ENCODE assay signal across 23 cellular contexts in the genomic region with DNA sequence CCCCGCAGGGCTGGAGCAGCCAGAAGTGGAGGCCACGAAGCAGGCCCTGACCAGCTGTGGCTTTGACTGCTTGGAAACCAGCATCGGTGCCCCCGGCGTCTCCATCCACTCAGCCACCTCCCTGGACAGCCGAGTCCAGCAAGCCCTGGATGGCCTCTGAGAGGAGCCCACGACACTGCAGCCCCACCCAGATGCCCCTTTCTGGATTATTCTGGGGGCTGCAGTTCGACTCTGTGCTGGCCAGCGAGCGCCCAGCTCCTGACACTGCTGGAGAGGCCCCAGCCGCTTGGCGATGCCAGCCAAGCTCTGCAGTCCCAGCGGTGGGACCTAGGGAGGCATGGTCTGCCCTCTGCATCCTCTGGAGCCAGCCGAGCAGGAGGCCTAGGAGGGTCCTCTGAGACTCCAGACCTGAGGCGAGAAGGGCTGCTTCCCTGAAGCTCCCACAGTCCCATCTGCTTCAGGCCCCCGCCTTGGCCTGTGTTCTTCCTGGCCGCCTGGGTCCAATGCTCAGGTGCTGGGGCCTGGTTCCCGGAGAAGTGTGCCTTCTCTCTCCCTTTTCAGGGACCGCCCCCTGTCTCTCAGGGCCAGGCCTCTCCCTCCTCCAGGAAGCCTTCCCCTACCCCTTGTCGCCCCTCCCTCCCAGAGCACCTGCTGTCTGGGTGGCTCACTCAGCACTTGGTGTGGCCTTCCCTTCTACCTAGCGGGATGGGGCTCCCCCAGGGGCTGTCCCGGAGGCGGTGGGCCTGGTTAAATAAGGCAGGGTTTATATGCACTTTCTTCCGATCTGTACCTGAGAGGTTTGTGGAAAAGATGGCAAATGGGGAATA. TPM values are rescaled to one million over a fixed set of nuclear protein-coding genes. Genes with fewer than 3 reads are reported as not detected.
DNase-seq lines count a peak whose midpoint lies in the region; ATAC-seq and TF ChIP-seq lines count a peak whose summit lies in the region.
"Had no signal": no experiment of that assay in that cellular context is flagged by ENCODE, and none has a peak within 500 bp of the region (broad histone marks: within the 10 kb centered on the region; RNA-seq: fewer than 3 reads in every experiment).

No MANE protein-coding gene starts in this region.

- no peak overlapping the region for H3K4me3 Mint-ChIP-seq in activated CD4-positive, alpha-beta T cell treated with anti-CD3 and anti-CD28 coated beads for 36 hours
- H3K4me3 Mint-ChIP-seq in stimulated activated naive B cell treated with anti-CD40 and anti-IgM and Interleukin-4, amounts not matched to agents 10 μg/mL and 1 μg/mL and 100 μg/mL, for 72 hours, result peak overlapping the region in 1 of 2 donors; percentile 30
- H3K4me3 Mint-ChIP-seq: activated T-cell treated with anti-CD3 and anti-CD28 coated beads, Interleukin-2, amount 50 U/mL, for 24 hours; brain; CD8-positive, alpha-beta memory T cell; HFFc6; mesothelial cell of epicardium; stimulated activated naive CD8-positive, alpha-beta T cell treated with anti-CD3 and anti-CD28 coated beads, Interleukin-15, Interleukin-2, amounts not matched to agents 100 ng/mL and 50 ng/mL, for 24 hours had no signal

- H3K4me3 ChIP-seq in H7 (ENCODE audit: insufficient read depth, low read depth, low read length) (no peak overlapping the region), WERI-Rb-1 (ENCODE audit: low read depth, low read length) (no peak overlapping the region)
- H3K4me3 ChIP-seq: A549, adrenal gland, thyroid gland had no signal

- H3K9me3 Mint-ChIP-seq in activated CD4-positive, alpha-beta T cell treated with anti-CD3 and anti-CD28 coated beads for 36 hours (ENCODE audit: low read depth), result no peaks in the 10 kb centered on the region
- H3K9me3 Mint-ChIP-seq in stimulated activated naive B cell treated with anti-CD40 and anti-IgM and Interleukin-4, amounts not matched to agents 10 μg/mL and 1 μg/mL and 100 μg/mL, for 72 hours, result no peaks in the 10 kb centered on the region
- H3K9me3 Mint-ChIP-seq: activated T-cell treated with anti-CD3 and anti-CD28 coated beads, Interleukin-2, amount 50 U/mL, for 24 hours; CD8-positive, alpha-beta memory T cell; HFFc6; mesothelial cell of epicardium; naive B cell; stimulated activated naive CD8-positive, alpha-beta T cell treated with anti-CD3 and anti-CD28 coated beads, Interleukin-15, Interleukin-2, amounts not matched to agents 100 ng/mL and 50 ng/mL, for 24 hours had no signal

- no peaks in the 10 kb centered on the region for H3K9me3 ChIP-seq in WERI-Rb-1 (ENCODE audit: severe bottlenecking)
- H3K9me3 ChIP-seq: A549, adrenal gland, thyroid gland had no signal

- peak overlapping the region; percentile 19 for H3K27ac ChIP-seq in WERI-Rb-1
- H3K27ac ChIP-seq: A549, adrenal gland, thyroid gland had no signal

- no peak for ATAC-seq in activated CD4-positive, alpha-beta T cell treated with anti-CD3 and anti-CD28 coated beads for 36 hours
- ATAC-seq in stimulated activated naive B cell treated with anti-CD40 and anti-IgM and Interleukin-4, amounts not matched to agents 10 μg/mL and 1 μg/mL and 100 μg/mL, for 72 hours (replicated peaks), result peak; percentile 37 to 45
- ATAC-seq in GM19463 (IDR thresholded peaks at IDR 0.05; ENCODE audit: unreplicated experiment), result no peak

- H3K27me3 ChIP-seq in H7 (ENCODE audit: control insufficient read depth, insufficient read depth, low read length) (no peaks in the 10 kb centered on the region), WERI-Rb-1 (ENCODE audit: insufficient read depth, low read depth, severe bottlenecking) (no peaks in the 10 kb centered on the region)
- H3K27me3 ChIP-seq: adrenal gland, thyroid gland had no signal

- H3K36me3 ChIP-seq in H7 (replicated peaks; ENCODE audit: control insufficient read depth, insufficient read depth, low read length) (peaks cover under 1% of the 10 kb centered on the region), WERI-Rb-1 (peaks cover 52% of the 10 kb centered on the region)
- H3K36me3 ChIP-seq: adrenal gland had no signal

- H3K27me3 Mint-ChIP-seq in activated CD4-positive, alpha-beta T cell treated with anti-CD3 and anti-CD28 coated beads for 36 hours, result no peaks in the 10 kb centered on the region
- no peaks in the 10 kb centered on the region for H3K27me3 Mint-ChIP-seq in stimulated activated naive B cell treated with anti-CD40 and anti-IgM and Interleukin-4, amounts not matched to agents 10 μg/mL and 1 μg/mL and 100 μg/mL, for 72 hours
- H3K27me3 Mint-ChIP-seq: activated T-cell treated with anti-CD3 and anti-CD28 coated beads, Interleukin-2, amount 50 U/mL, for 24 hours; naive B cell; stimulated activated naive CD8-positive, alpha-beta T cell treated with anti-CD3 and anti-CD28 coated beads, Interleukin-15, Interleukin-2, amounts not matched to agents 100 ng/mL and 50 ng/mL, for 24 hours had no signal

- H3K27ac Mint-ChIP-seq in activated CD4-positive, alpha-beta T cell treated with anti-CD3 and anti-CD28 coated beads for 36 hours, result no peak overlapping the region
- peak overlapping the region; percentile 47 for H3K27ac Mint-ChIP-seq in stimulated activated naive B cell treated with anti-CD40 and anti-IgM and Interleukin-4, amounts not matched to agents 10 μg/mL and 1 μg/mL and 100 μg/mL, for 72 hours
- H3K27ac Mint-ChIP-seq: activated T-cell treated with anti-CD3 and anti-CD28 coated beads, Interleukin-2, amount 50 U/mL, for 24 hours; HFFc6; mesothelial cell of epicardium; stimulated activated naive CD8-positive, alpha-beta T cell treated with anti-CD3 and anti-CD28 coated beads, Interleukin-15, Interleukin-2, amounts not matched to agents 100 ng/mL and 50 ng/mL, for 24 hours had no signal

- CTCF ChIA-PET in activated CD4-positive, alpha-beta T cell treated with anti-CD3 and anti-CD28 coated beads for 36 hours (lab: Charles Lee), result interaction anchor here (0.6 to 4.6 kb wide), 23 partner anchors 7 to 249 kb away, joined by 3 to 58 read pairs (median 4); a partner anchor contains a TSS

- POLR2A ChIA-PET in activated CD4-positive, alpha-beta T cell treated with anti-CD3 and anti-CD28 coated beads for 36 hours (lab: Charles Lee), result no interaction called here

- intact Hi-C loops in activated CD4-positive, alpha-beta T cell treated with anti-CD3 and anti-CD28 coated beads for 36 hours (cut with DNase I, micrococcal nuclease), result loop anchor here (1.0 to 5.0 kb wide), 6 partner anchors 79 to 286 kb away; a partner anchor contains a TSS

- DNase-seq in activated CD4-positive, alpha-beta T cell treated with anti-CD3 and anti-CD28 coated beads for 36 hours, result peak; percentile 25
- no peak for DNase-seq in activated CD4-positive, alpha-beta T cell treated with anti-CD3 and anti-CD28 coated beads, Interleukin-2, amount 50 U/mL, for 48 hours
- DNase-seq in H7 (peak; percentile 70), WERI-Rb-1 (peak; percentile 80), AML-193 (lab: John Stamatoyannopoulos, UW) (no peak), kidney tubule cell (ENCODE audit: low spot score) (no peak)
- no peak for DNase-seq in stimulated activated naive B cell treated with anti-CD40 and anti-IgM and Interleukin-4, amounts not matched to agents 10 μg/mL and 1 μg/mL and 100 μg/mL, for 72 hours
- DNase-seq: activated CD4-positive, alpha-beta T cell treated with anti-CD3 and anti-CD28 coated beads for 1 hour; activated gamma-delta T cell treated with Interleukin-2 at 50 U/mL for 16 hours; activated T-cell treated with anti-CD3 and anti-CD28 coated beads, Interleukin-2, amount 50 U/mL, for 24 hours; adrenal gland; CD8-positive, alpha-beta memory T cell; DMS79; GF-D8; HFFc6; naive B cell; occipital lobe; thyroid gland had no signal

- no peak for TF ChIP-seq CTCF in WERI-Rb-1 (IDR thresholded peaks at IDR 0.05; ENCODE audit: low read depth, low read length)

- H3K4me1 Mint-ChIP-seq in activated CD4-positive, alpha-beta T cell treated with anti-CD3 and anti-CD28 coated beads for 36 hours, result peaks cover 31% of the 10 kb centered on the region
- peaks cover 11 to 30% of the 10 kb centered on the region in 2 donors for H3K4me1 Mint-ChIP-seq in stimulated activated naive B cell treated with anti-CD40 and anti-IgM and Interleukin-4, amounts not matched to agents 10 μg/mL and 1 μg/mL and 100 μg/mL, for 72 hours

- no peaks in the 10 kb centered on the region for H3K36me3 Mint-ChIP-seq in activated CD4-positive, alpha-beta T cell treated with anti-CD3 and anti-CD28 coated beads for 36 hours (ENCODE audit: low read depth)
- H3K36me3 Mint-ChIP-seq in stimulated activated naive B cell treated with anti-CD40 and anti-IgM and Interleukin-4, amounts not matched to agents 10 μg/mL and 1 μg/mL and 100 μg/mL, for 72 hours, result peaks cover 26 to 34% of the 10 kb centered on the region in 2 donors
- H3K36me3 Mint-ChIP-seq: mesothelial cell of epicardium had no signal

RNA-seq across cellular contexts. Expression of a gene that starts 23.0 kb away (rescaled TPM):
- 10 to 100 TPM; 17.8 to 18.7 TPM for total RNA-seq in activated CD4-positive, alpha-beta T cell treated with anti-CD3 and anti-CD28 coated beads for 36 hours
- 33.4 and 47.1 TPM in 2 replicates for total RNA-seq in H7 (2014; rRNA removed; shearing (Covaris generic))

RNA-seq across cellular contexts. Expression of a gene that starts 23.3 kb away (rescaled TPM):
- total RNA-seq in activated CD4-positive, alpha-beta T cell treated with anti-CD3 and anti-CD28 coated beads for 36 hours, result 10 to 100 TPM; 37.7 to 44.3 TPM
- total RNA-seq in H7 (2014; rRNA removed; shearing (Covaris generic)), result 25.1 and 32.8 TPM in 2 replicates

Comparison
In these comparisons a context has a peak if more than half of its experiments do, and no peak if none do; other contexts are left out.
1. DNase-seq: peak in activated CD4-positive, alpha-beta T cell treated with anti-CD3 and anti-CD28 coated beads for 36 hours (single experiment), H7 (single experiment) and WERI-Rb-1 (single experiment); none in activated CD4-positive, alpha-beta T cell treated with anti-CD3 and anti-CD28 coated beads, Interleukin-2, amount 50 U/mL, for 48 hours (0 of 2), stimulated activated naive B cell treated with anti-CD40 and anti-IgM and Interleukin-4, amounts not matched to agents 10 μg/mL and 1 μg/mL and 100 μg/mL, for 72 hours (single experiment), AML-193 (0 of 2) and kidney tubule cell (single experiment).
2. ATAC-seq: peak in stimulated activated naive B cell treated with anti-CD40 and anti-IgM and Interleukin-4, amounts not matched to agents 10 μg/mL and 1 μg/mL and 100 μg/mL, for 72 hours (2 of 2); none in activated CD4-positive, alpha-beta T cell treated with anti-CD3 and anti-CD28 coated beads for 36 hours (single experiment) and GM19463 (single experiment).